ENCODE assay signal across 1 cellular context in genomic region chr19:54011507-54012211, GRCh38.
TF ChIP-seq lines count a peak whose summit lies in the region.

No MANE protein-coding gene starts in this region.

TF ChIP-seq in SK-N-SH treated with all-trans-retinoic acid at 6 μM for 48 hours, 23 proteins besides CTCF, POLR2A, EP300 and RAD21 (continued from another document):
- TF ChIP-seq POU6F1 (CRISPR knock-in tag; IDR thresholded peaks at IDR 0.05; ENCODE audit: borderline replicate concordance, low read depth), result no peak
- TF ChIP-seq CREB5 (CRISPR knock-in tag; IDR thresholded peaks at IDR 0.05; ENCODE audit: low read depth), result no peak
- no peak for TF ChIP-seq ZNF565 (CRISPR knock-in tag; conservative IDR thresholded peaks at IDR 0.05; ENCODE audit: low read depth)
